ENCODE assay signal across 1 cellular context in genomic region chr2:112259509-112260294, GRCh38.
TF ChIP-seq lines count a peak whose summit lies in the region.

No MANE protein-coding gene starts in this region.

TF ChIP-seq in HepG2, 621 proteins besides CTCF, POLR2A, EP300 and RAD21 (continued from another document and continues in another):
- peak; percentile 64 for TF ChIP-seq POGZ (CRISPR knock-in tag; IDR thresholded peaks at IDR 0.05)
- TF ChIP-seq HDAC1 (CRISPR knock-in tag; IDR thresholded peaks at IDR 0.05): no peak
- TF ChIP-seq LCORL (IDR thresholded peaks at IDR 0.05): no peak
- peak; percentile 95 for TF ChIP-seq LCORL (CRISPR knock-in tag; IDR thresholded peaks at IDR 0.05)
- TF ChIP-seq ZKSCAN1 (IDR thresholded peaks at IDR 0.05; ENCODE audit: low read length): no peak
- no peak for TF ChIP-seq ZNF550 (CRISPR knock-in tag; IDR thresholded peaks at IDR 0.05; ENCODE audit: borderline replicate concordance)
- no peak for TF ChIP-seq ZFAT (CRISPR knock-in tag; conservative IDR thresholded peaks at IDR 0.05)
- TF ChIP-seq LBX2 (CRISPR knock-in tag; IDR thresholded peaks at IDR 0.05; ENCODE audit: borderline replicate concordance): no peak
- no peak for TF ChIP-seq ZFP36L2 (CRISPR knock-in tag; IDR thresholded peaks at IDR 0.05)
- TF ChIP-seq ZNF746 (CRISPR knock-in tag; IDR thresholded peaks at IDR 0.05): no peak
- no peak for TF ChIP-seq HOXA7 (CRISPR knock-in tag; IDR thresholded peaks at IDR 0.05)
- no peak for TF ChIP-seq SIN3A (IDR thresholded peaks at IDR 0.05; ENCODE audit: borderline replicate concordance, low read depth, low read length)
- no peak for TF ChIP-seq MLLT10 (CRISPR knock-in tag; IDR thresholded peaks at IDR 0.05)
- 0 out of 2 replicates have a peak, but pooled peaks have one; percentile 39 for TF ChIP-seq GATAD1 (CRISPR knock-in tag; IDR thresholded peaks at IDR 0.05)
- peak; percentile 35; the same call in 1 of the 2 replicates for TF ChIP-seq FOXO1 (CRISPR knock-in tag; IDR thresholded peaks at IDR 0.05)
- 0 out of 2 replicates have a peak, but pooled peaks have one; percentile 24 for TF ChIP-seq ZNF83 (CRISPR knock-in tag; IDR thresholded peaks at IDR 0.05; ENCODE audit: borderline replicate concordance)
- TF ChIP-seq DNMT1 (CRISPR knock-in tag; IDR thresholded peaks at IDR 0.05): 0 out of 2 replicates have a peak, but pooled peaks have one; percentile 34
- no peak for TF ChIP-seq ZFP62 (CRISPR knock-in tag; IDR thresholded peaks at IDR 0.05)
- TF ChIP-seq ZNF160 (CRISPR knock-in tag; IDR thresholded peaks at IDR 0.05): peak; percentile 7; the same call in 1 of the 2 replicates
- peak; percentile 47; the same call in 1 of the 2 replicates for TF ChIP-seq ZFP91 (CRISPR knock-in tag; IDR thresholded peaks at IDR 0.05; ENCODE audit: borderline replicate concordance)
- peak; percentile 61; the same call in 1 of the 2 replicates for TF ChIP-seq HDAC2 (CRISPR knock-in tag; IDR thresholded peaks at IDR 0.05)
- peak; percentile 62; the same call in 1 of the 2 replicates for TF ChIP-seq ZNF44 (CRISPR knock-in tag; IDR thresholded peaks at IDR 0.05)
- no peak for TF ChIP-seq RBM22 (optimal IDR thresholded peaks at IDR 0.05; ENCODE audit: low read length)
- peak; percentile 70 for TF ChIP-seq GATAD2A (CRISPR knock-in tag; IDR thresholded peaks at IDR 0.05)
- peak; percentile 47 for TF ChIP-seq THAP11 (CRISPR knock-in tag; IDR thresholded peaks at IDR 0.05)
- TF ChIP-seq PATZ1 (CRISPR knock-in tag; IDR thresholded peaks at IDR 0.05): 0 out of 2 replicates have a peak, but pooled peaks have one; percentile 30
- TF ChIP-seq HNF4A (CRISPR knock-in tag; IDR thresholded peaks at IDR 0.05): no peak
- peak; percentile 54 for TF ChIP-seq ZFX (CRISPR knock-in tag; IDR thresholded peaks at IDR 0.05; ENCODE audit: low read depth)
- TF ChIP-seq MED8 (CRISPR knock-in tag; IDR thresholded peaks at IDR 0.05; ENCODE audit: insufficient replicate concordance): no peak
- no peak for TF ChIP-seq FOXO4 (CRISPR knock-in tag; conservative IDR thresholded peaks at IDR 0.05)
- TF ChIP-seq NRL (CRISPR knock-in tag; IDR thresholded peaks at IDR 0.05; ENCODE audit: borderline replicate concordance): no peak
- TF ChIP-seq ZNF225 (CRISPR knock-in tag; IDR thresholded peaks at IDR 0.05): no peak
- peak; percentile 40; the same call in 1 of the 2 replicates for TF ChIP-seq ZBED4 (CRISPR knock-in tag; IDR thresholded peaks at IDR 0.05; ENCODE audit: borderline replicate concordance)
- TF ChIP-seq ZNF724P (CRISPR knock-in tag; IDR thresholded peaks at IDR 0.05; ENCODE audit: borderline replicate concordance): no peak
- no peak for TF ChIP-seq JARID2 (CRISPR knock-in tag; IDR thresholded peaks at IDR 0.05; ENCODE audit: insufficient replicate concordance)
- TF ChIP-seq ELF1 (CRISPR knock-in tag; IDR thresholded peaks at IDR 0.05): peak; percentile 15; the same call in 1 of the 2 replicates
- peak; percentile 50; the same call in 1 of the 2 replicates for TF ChIP-seq ZNF644 (CRISPR knock-in tag; IDR thresholded peaks at IDR 0.05; ENCODE audit: low read depth)
- TF ChIP-seq NFIC (IDR thresholded peaks at IDR 0.05; ENCODE audit: low read length): no peak
- 0 out of 2 replicates have a peak, but pooled peaks have one; percentile 62 for TF ChIP-seq ZNF567 (CRISPR knock-in tag; IDR thresholded peaks at IDR 0.05; ENCODE audit: borderline replicate concordance)
- TF ChIP-seq HMG20B (CRISPR knock-in tag; conservative IDR thresholded peaks at IDR 0.05): 0 out of 2 replicates have a peak, but pooled peaks have one; percentile 18
- no peak for TF ChIP-seq CHD2 (IDR thresholded peaks at IDR 0.05; ENCODE audit: low read depth, low read length)
- TF ChIP-seq IKZF1 (IDR thresholded peaks at IDR 0.05): no peak
- no peak for TF ChIP-seq ZNF629 (CRISPR knock-in tag; conservative IDR thresholded peaks at IDR 0.05)
- TF ChIP-seq NFE2L2 (IDR thresholded peaks at IDR 0.05; ENCODE audit: low read length): no peak
- peak; percentile 80; the same call in 1 of the 2 replicates for TF ChIP-seq HBP1 (CRISPR knock-in tag; IDR thresholded peaks at IDR 0.05; ENCODE audit: low read depth)
- TF ChIP-seq ZNF10 (CRISPR knock-in tag; IDR thresholded peaks at IDR 0.05; ENCODE audit: borderline replicate concordance, low read depth): no peak
- TF ChIP-seq SRSF1 (optimal IDR thresholded peaks at IDR 0.05; ENCODE audit: low read depth, low read length): no peak
- TF ChIP-seq ZNF337 (CRISPR knock-in tag; IDR thresholded peaks at IDR 0.05; ENCODE audit: borderline replicate concordance, low read depth): 0 out of 2 replicates have a peak, but pooled peaks have one; percentile 35
- TF ChIP-seq IRX3 (CRISPR knock-in tag; IDR thresholded peaks at IDR 0.05; ENCODE audit: borderline replicate concordance, low read depth): no peak
- no peak for TF ChIP-seq ONECUT2 (CRISPR knock-in tag; IDR thresholded peaks at IDR 0.05)
- TF ChIP-seq SRY (CRISPR knock-in tag; IDR thresholded peaks at IDR 0.05): no peak
- no peak for TF ChIP-seq PHF21A (CRISPR knock-in tag; IDR thresholded peaks at IDR 0.05)
- no peak for TF ChIP-seq GPBP1L1 (CRISPR knock-in tag; IDR thresholded peaks at IDR 0.05)
- 0 out of 2 replicates have a peak, but pooled peaks have one; percentile 21 for TF ChIP-seq GMEB2 (CRISPR knock-in tag; IDR thresholded peaks at IDR 0.05; ENCODE audit: low read depth)
- TF ChIP-seq ZNF749 (CRISPR knock-in tag; IDR thresholded peaks at IDR 0.05; ENCODE audit: borderline replicate concordance): no peak
- no peak for TF ChIP-seq NONO (IDR thresholded peaks at IDR 0.05)
- TF ChIP-seq NONO (CRISPR knock-in tag; conservative IDR thresholded peaks at IDR 0.05): peak; percentile 72; the same call in 1 of the 2 replicates
- no peak for TF ChIP-seq ZNF639 (CRISPR knock-in tag; conservative IDR thresholded peaks at IDR 0.05)
- TF ChIP-seq KMT2B (CRISPR knock-in tag; IDR thresholded peaks at IDR 0.05): peak; percentile 56; the same call in 1 of the 2 replicates
